8 cellular contexts compared by ENCODE assay signal in genomic region chr15:76235186-76235826, GRCh38.
DNase-seq lines count a peak whose midpoint lies in the region; FAIRE-seq and TF ChIP-seq lines count a peak whose summit lies in the region.

No MANE protein-coding gene starts in this region.

- CTCF ChIA-PET in BJ (lab: Yijun Ruan, JAX), result interaction anchor here (0.7 to 3.4 kb wide), 23 partner anchors 8 to 636 kb away, joined by 3 to 17 read pairs (median 4); partner anchors contain the start of gene ISL2

- FAIRE-seq in GM19239 (lab: Jason Lieb, UNC), result peak; percentile 66

- TF ChIP-seq CTCF in BJ (IDR thresholded peaks at IDR 0.05; ENCODE audit: insufficient read depth, low read depth, low read length), result peak; percentile 52

- H3K36me3 ChIP-seq in BJ (ENCODE audit: control insufficient read depth, insufficient read depth, low read length), result peaks cover 1% of the 10 kb centered on the region; the same call in 1 of the 2 replicates

- H3K4me3 ChIP-seq in BJ (ENCODE audit: low read depth, low read length), result no peak overlapping the region

- no peaks in the 10 kb centered on the region for H3K27me3 ChIP-seq in BJ (ENCODE audit: control insufficient read depth, insufficient read depth, low read length)

- POLR2A ChIA-PET in BJ (lab: Charles Lee), result no interaction called here

- DNase-seq in BJ (ENCODE audit: low read depth) (peak; percentile 15), GM19239 (ENCODE audit: insufficient read length, low spot score) (no peak), NCI-H774 (lab: John Stamatoyannopoulos, UW) (peak; percentile 12), dermis blood vessel endothelial cell (peak; percentile 67), myocyte (ENCODE audit: low read depth) (peak; percentile 54), activated gamma-delta T cell (lab: John Stamatoyannopoulos, UW) (no peak)
- no peak for DNase-seq in stimulated activated CD4-positive, alpha-beta T cell treated with anti-CD3 and anti-CD28 coated beads, Interleukin-1b, Interleukin-23, amount 100 ng/mL, for 48 hours
- DNase-seq in stimulated activated naive CD4-positive, alpha-beta T cell treated with Interleukin-2 at 50 U/mL for 16 hours (lab: John Stamatoyannopoulos, UW), result no peak

Comparison
In these comparisons a context has a peak if more than half of its experiments do, and no peak if none do; other contexts are left out.
1. DNase-seq: peak in BJ (single experiment), NCI-H774 (single experiment), dermis blood vessel endothelial cell (single experiment) and myocyte (single experiment); none in GM19239 (single experiment), activated gamma-delta T cell (single experiment), stimulated activated CD4-positive, alpha-beta T cell treated with anti-CD3 and anti-CD28 coated beads, Interleukin-1b, Interleukin-23, amount 100 ng/mL, for 48 hours (single experiment) and stimulated activated naive CD4-positive, alpha-beta T cell treated with Interleukin-2 at 50 U/mL for 16 hours (single experiment).